ENCODE assay signal across 22 cellular contexts in the genomic region with DNA sequence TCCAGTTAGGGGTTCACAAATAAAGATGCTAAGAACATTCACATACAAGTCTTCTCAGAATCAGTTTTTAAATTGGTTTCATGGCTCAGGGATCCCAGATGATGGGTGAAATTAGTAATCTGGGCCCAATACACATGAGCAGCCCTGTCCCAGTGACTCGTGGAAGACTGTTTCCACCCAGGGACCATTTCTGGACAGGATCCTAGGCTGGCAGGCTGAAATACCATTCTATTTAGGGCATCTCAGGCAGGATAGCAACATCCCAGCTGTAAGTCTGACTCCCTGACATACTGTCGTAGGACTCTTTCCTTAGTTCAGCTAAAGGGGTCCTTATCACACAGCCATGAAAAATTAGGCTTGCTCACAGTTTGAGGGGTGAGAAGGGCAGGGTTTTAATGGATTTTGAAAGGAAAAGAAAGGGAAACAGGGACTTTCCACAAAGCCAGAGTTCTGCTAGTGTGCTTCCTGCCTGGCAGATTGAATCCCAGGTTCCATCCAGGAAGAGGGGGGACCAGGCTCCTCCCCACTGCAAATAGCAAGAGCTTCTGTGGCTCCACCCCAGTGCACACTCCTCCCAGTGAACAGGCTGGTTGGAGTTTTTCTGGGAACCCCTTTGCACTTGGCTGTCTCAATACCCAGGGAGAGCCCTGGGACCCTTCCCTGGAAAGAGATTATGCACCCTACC. TPM values are rescaled to one million over a fixed set of nuclear protein-coding genes. Genes with fewer than 3 reads are reported as not detected.
DNase-seq lines count a peak whose midpoint lies in the region; ATAC-seq, FAIRE-seq and TF ChIP-seq lines count a peak whose summit lies in the region.
"Had no signal": no experiment of that assay in that cellular context is flagged by ENCODE, and none has a peak within 500 bp of the region (broad histone marks: within the 10 kb centered on the region; RNA-seq: fewer than 3 reads in every experiment).

No MANE protein-coding gene starts in this region.

- ATAC-seq in lower lobe of right lung (peak; percentile 25 to 60), GM18502 (IDR thresholded peaks at IDR 0.05; ENCODE audit: poor library complexity, unreplicated experiment) (no peak), GM21737 (IDR thresholded peaks at IDR 0.05; ENCODE audit: unreplicated experiment) (no peak)
- ATAC-seq in activated T-helper 17 cell treated with anti-CD3 and anti-CD28 coated beads, Interleukin-2, amount 50 U/mL, for 72 hours (replicated peaks), result no peak
- ATAC-seq: activated T-cell treated with anti-CD3 and anti-CD28 coated beads, Interleukin-2, amount 50 U/mL, for 4 hours; sciatic nerve had no signal

- H3K27me3 Mint-ChIP-seq in activated T-helper 17 cell treated with anti-CD3 and anti-CD28 coated beads, Interleukin-2, amount 50 U/mL, for 72 hours, result peaks cover 9% of the 10 kb centered on the region

- no peaks in the 10 kb centered on the region for H4K20me1 ChIP-seq in endothelial cell of umbilical vein (replicated peaks; ENCODE audit: control insufficient read depth, extremely low read depth, insufficient read depth, low read length)

- DNase-seq in RPMI7951 (ENCODE audit: low read depth), result peak; percentile 80
- peak; percentile 81 for DNase-seq in endothelial cell of umbilical vein (ENCODE audit: low read depth, low spot score)
- no peak for DNase-seq in lower lobe of right lung
- DNase-seq in tibial artery, result no peak
- no peak for DNase-seq in frontal cortex (ENCODE audit: low spot score in 2 of 2)
- DNase-seq: activated CD4-positive, alpha-beta T cell treated with anti-CD3 and anti-CD28 coated beads, Interleukin-2, amount 50 U/mL, for 4 hours; activated naive CD8-positive, alpha-beta T cell treated with anti-CD3 and anti-CD28 coated beads, Interleukin-2, amount 10 ng/mL, durations not matched to agents 7 days and 5 days; activated T-cell treated with anti-CD3 and anti-CD28 coated beads, Interleukin-2, amount 50 U/mL, for 4 hours; DMS79; islet precursor cell; NCI-H1930; NCI-H510A treated with DMSO at 0.1 percent for 48 hours; stimulated activated CD4-positive, alpha-beta T cell treated with anti-CD3 and anti-CD28 coated beads, Interleukin-4, amount 100 ng/mL, for 24 hours; T1000 had no signal

- H3K27ac Mint-ChIP-seq in activated T-helper 17 cell treated with anti-CD3 and anti-CD28 coated beads, Interleukin-2, amount 50 U/mL, for 72 hours, result no peak overlapping the region
- H3K27ac Mint-ChIP-seq: activated naive CD8-positive, alpha-beta T cell treated with anti-CD3 and anti-CD28 coated beads, Interleukin-2, amount 10 ng/mL, durations not matched to agents 7 days and 5 days had no signal

- no peak for TF ChIP-seq POLR2A in endothelial cell of umbilical vein (IDR thresholded peaks at IDR 0.05; ENCODE audit: low read depth, low read length)

- peaks cover 12% of the 10 kb centered on the region for H3K4me1 ChIP-seq in endothelial cell of umbilical vein (ENCODE audit: control insufficient read depth, extremely low read depth, insufficient read depth, low read length)
- H3K4me1 ChIP-seq in lower lobe of right lung, result peaks cover 8% of the 10 kb centered on the region
- peaks cover 0 to 17% (median 10%) of the 10 kb centered on the region in 4 donors for H3K4me1 ChIP-seq in tibial artery
- H3K4me1 ChIP-seq: SJSA1, thyroid gland had no signal

- BruUV-seq in endothelial cell of umbilical vein (replicated peaks; lab: Mats Ljungman, UMichigan), result no TSS peak

- peak overlapping the region; percentile 76 for H3K27ac ChIP-seq in endothelial cell of umbilical vein (ENCODE audit: insufficient read depth, low read depth, low read length)
- peak overlapping the region; percentile 37 for H3K27ac ChIP-seq in lower lobe of right lung
- H3K27ac ChIP-seq in tibial artery, result peak overlapping the region; percentile 58 to 72
- H3K27ac ChIP-seq: C4-2B, SJSA1 had no signal

- no peaks in the 10 kb centered on the region for H3K36me3 ChIP-seq in endothelial cell of umbilical vein (ENCODE audit: control insufficient read depth in 2 of 2, extremely low read depth in 1 of 2, insufficient read depth in 2 of 2, low read length in 2 of 2)
- H3K36me3 ChIP-seq in lower lobe of right lung, result no peaks in the 10 kb centered on the region
- H3K36me3 ChIP-seq in tibial artery, result no peaks in the 10 kb centered on the region
- H3K36me3 ChIP-seq: SJSA1, thyroid gland had no signal

- H2AFZ ChIP-seq in endothelial cell of umbilical vein (ENCODE audit: low read depth, low read length), result peak overlapping the region; percentile 69

- H3K36me3 Mint-ChIP-seq in activated T-helper 17 cell treated with anti-CD3 and anti-CD28 coated beads, Interleukin-2, amount 50 U/mL, for 72 hours (ENCODE audit: low read depth), result no peaks in the 10 kb centered on the region
- H3K36me3 Mint-ChIP-seq: activated naive CD8-positive, alpha-beta T cell treated with anti-CD3 and anti-CD28 coated beads, Interleukin-2, amount 10 ng/mL, durations not matched to agents 7 days and 5 days had no signal

- H3K9ac ChIP-seq in endothelial cell of umbilical vein (replicated peaks; ENCODE audit: extremely low read depth, insufficient read depth, low read length), result peak overlapping the region; percentile 19

- H3K4me3 Mint-ChIP-seq in activated T-helper 17 cell treated with anti-CD3 and anti-CD28 coated beads, Interleukin-2, amount 50 U/mL, for 72 hours, result no peak overlapping the region
- H3K4me3 Mint-ChIP-seq: activated naive CD8-positive, alpha-beta T cell treated with anti-CD3 and anti-CD28 coated beads, Interleukin-2, amount 10 ng/mL, durations not matched to agents 7 days and 5 days; activated T-cell treated with anti-CD3 and anti-CD28 coated beads, Interleukin-2, amount 50 U/mL, for 4 hours had no signal

- no peaks in the 10 kb centered on the region for H3K9me3 Mint-ChIP-seq in activated T-helper 17 cell treated with anti-CD3 and anti-CD28 coated beads, Interleukin-2, amount 50 U/mL, for 72 hours

- H3K4me2 ChIP-seq in endothelial cell of umbilical vein (ENCODE audit: insufficient read depth, low read length), result no peak overlapping the region

- H3K9me3 ChIP-seq in endothelial cell of umbilical vein (replicated peaks; ENCODE audit: control insufficient read depth, insufficient read depth, low read length) (no peaks in the 10 kb centered on the region), lower lobe of right lung (no peaks in the 10 kb centered on the region), tibial artery (peaks cover 0 to 8% (median 0%) of the 10 kb centered on the region in 3 donors)
- H3K9me3 ChIP-seq: SJSA1, thyroid gland had no signal

- no peak overlapping the region for H3K4me3 ChIP-seq in endothelial cell of umbilical vein (replicated peaks in 1 of 3; ENCODE audit: insufficient read depth in 1 of 3, low read depth in 1 of 3, low read length in 3 of 3)
- no peak overlapping the region for H3K4me3 ChIP-seq in lower lobe of right lung
- H3K4me3 ChIP-seq in tibial artery, result no peak overlapping the region
- H3K4me3 ChIP-seq: SJSA1, thyroid gland had no signal

- peak; percentile 77 for FAIRE-seq in endothelial cell of umbilical vein (lab: Jason Lieb, UNC)
- FAIRE-seq in frontal cortex (lab: Jason Lieb, UNC), result no peak

- no peaks in the 10 kb centered on the region for H3K79me2 ChIP-seq in endothelial cell of umbilical vein (ENCODE audit: control insufficient read depth, insufficient read depth, low read length)

- H3K27me3 ChIP-seq in endothelial cell of umbilical vein (ENCODE audit: control insufficient read depth in 2 of 2, insufficient read depth in 2 of 2, low read length in 2 of 2), result no peaks in the 10 kb centered on the region
- H3K27me3 ChIP-seq in lower lobe of right lung (ENCODE audit: low read depth), result no peaks in the 10 kb centered on the region
- no peaks in the 10 kb centered on the region for H3K27me3 ChIP-seq in tibial artery
- H3K27me3 ChIP-seq: SJSA1, thyroid gland had no signal

- dilution Hi-C loops in endothelial cell of umbilical vein (cut with MboI; ENCODE audit: extremely low pct_ligation_motif_present, low sequenced_read_pairs), result no loop called here

- no peaks in the 10 kb centered on the region for H3K9me1 ChIP-seq in endothelial cell of umbilical vein (replicated peaks; ENCODE audit: control insufficient read depth, extremely low read depth, insufficient read depth, low read length)

- intact Hi-C loops in endothelial cell of umbilical vein (cut with micrococcal nuclease) (no loop called here), lower lobe of right lung (cut with DNase I) (no loop called here), tibial artery (cut with DNase I; ENCODE audit: low total_unique reads) (no loop called here)

- CTCF ChIA-PET in endothelial cell of umbilical vein (lab: Charles Lee), result interaction anchor here (1.7 kb wide), 1 partner anchor 97 kb away, joined by 3 read pairs; no protein-coding TSS in a partner anchor

- POLR2A ChIA-PET in endothelial cell of umbilical vein (lab: Charles Lee), result no interaction called here

- TF ChIP-seq CTCF in endothelial cell of umbilical vein (IDR thresholded peaks at IDR 0.05; ENCODE audit: extremely low read depth in 1 of 2, insufficient read depth in 1 of 2, low read depth in 1 of 2, low read length in 2 of 2), result no peak
- no peak for TF ChIP-seq CTCF in lower lobe of right lung (IDR thresholded peaks at IDR 0.05)
- no peak for TF ChIP-seq CTCF in tibial artery (IDR thresholded peaks at IDR 0.05)

- no peaks in the 10 kb centered on the region for H3K4me1 Mint-ChIP-seq in activated T-helper 17 cell treated with anti-CD3 and anti-CD28 coated beads, Interleukin-2, amount 50 U/mL, for 72 hours
- H3K4me1 Mint-ChIP-seq: activated naive CD8-positive, alpha-beta T cell treated with anti-CD3 and anti-CD28 coated beads, Interleukin-2, amount 10 ng/mL, durations not matched to agents 7 days and 5 days had no signal

RNA-seq across cellular contexts. Expression of a gene that starts 41.3 kb away (rescaled TPM):
- 1.5 and 1.6 TPM in 2 replicates for total RNA-seq in RPMI7951 (2014; rRNA removed; shearing (Covaris generic))
- total RNA-seq in endothelial cell of umbilical vein (not detected in 2 replicates), lower lobe of right lung (not detected), frontal cortex (not detected)
- 0.40 and 0.41 TPM in 2 replicates for polyA plus RNA-seq in endothelial cell of umbilical vein
- 0.08 and 0.17 TPM in 2 replicates for polyA plus RNA-seq in endothelial cell of umbilical vein (2011; cell fraction: cytosol; rRNA removed)
- 0.28 and 0.66 TPM in 2 replicates for polyA plus RNA-seq in endothelial cell of umbilical vein (2011; cell fraction: nucleus; rRNA removed)
- not detected in 2 replicates for polyA plus RNA-seq in endothelial cell of umbilical vein (2012)
- 0.36 and 0.45 TPM in 2 replicates for polyA minus RNA-seq in endothelial cell of umbilical vein
- not detected for polyA minus RNA-seq in endothelial cell of umbilical vein (2011; cell fraction: cytosol; rRNA and poly(A)+ RNA removed)
- polyA minus RNA-seq in endothelial cell of umbilical vein (2011; cell fraction: nucleus; rRNA and poly(A)+ RNA removed), result not detected in 2 replicates
- total RNA-seq in activated T-helper 17 cell treated with anti-CD3 and anti-CD28 coated beads, Interleukin-2, amount 50 U/mL, for 72 hours, result not detected
- total RNA-seq: activated naive CD8-positive, alpha-beta T cell treated with anti-CD3 and anti-CD28 coated beads, Interleukin-2, amount 10 ng/mL, durations not matched to agents 7 days and 5 days; activated T-cell treated with anti-CD3 and anti-CD28 coated beads, Interleukin-2, amount 50 U/mL, for 4 hours; sciatic nerve; SJSA1; thyroid gland had no signal
- polyA plus RNA-seq: neural cell had no signal

RNA-seq across cellular contexts. Expression of a gene that starts 50.8 kb away (rescaled TPM):
- total RNA-seq in RPMI7951 (2014; rRNA removed; shearing (Covaris generic)), result 186 and 215 TPM in 2 replicates
- 0.67 and 3.8 TPM in 2 replicates for total RNA-seq in endothelial cell of umbilical vein
- polyA plus RNA-seq in endothelial cell of umbilical vein, result 4.7 and 5.2 TPM in 2 replicates
- 1.6 and 2.3 TPM in 2 replicates for polyA plus RNA-seq in endothelial cell of umbilical vein (2011; cell fraction: cytosol; rRNA removed)
- polyA plus RNA-seq in endothelial cell of umbilical vein (2011; cell fraction: nucleus; rRNA removed), result 11.5 and 12.7 TPM in 2 replicates
- polyA plus RNA-seq in endothelial cell of umbilical vein (2012), result 0.11 and 0.30 TPM in 2 replicates
- polyA minus RNA-seq in endothelial cell of umbilical vein, result 5.8 and 6.5 TPM in 2 replicates
- not detected for polyA minus RNA-seq in endothelial cell of umbilical vein (2011; cell fraction: cytosol; rRNA and poly(A)+ RNA removed)
- polyA minus RNA-seq in endothelial cell of umbilical vein (2011; cell fraction: nucleus; rRNA and poly(A)+ RNA removed), result 4.2 and 5.0 TPM in 2 replicates
- 212 TPM for total RNA-seq in lower lobe of right lung
- total RNA-seq in activated T-helper 17 cell treated with anti-CD3 and anti-CD28 coated beads, Interleukin-2, amount 50 U/mL, for 72 hours, result 10 to 100 TPM in 1 of 2 donors, 1 to 10 TPM in 1; 1.9 to 12.1 TPM
- 0.41 TPM for total RNA-seq in frontal cortex
- total RNA-seq: SJSA1 had no signal

Comparison
In these comparisons a context has a peak if more than half of its experiments do, and no peak if none do; other contexts are left out.
1. DNase-seq: peak in RPMI7951 (single experiment) and endothelial cell of umbilical vein (single experiment); none in lower lobe of right lung (single experiment), tibial artery (0 of 2) and frontal cortex (0 of 2).
2. ATAC-seq: peak in lower lobe of right lung (2 of 2); none in activated T-helper 17 cell treated with anti-CD3 and anti-CD28 coated beads, Interleukin-2, amount 50 U/mL, for 72 hours (single experiment), GM18502 (single experiment) and GM21737 (single experiment).
3. RNA of a gene that starts 50.8 kb away (total RNA-seq): 212 TPM in lower lobe of right lung (single experiment) and 186 to 215 TPM in RPMI7951; 1.9 to 12.1 TPM in activated T-helper 17 cell treated with anti-CD3 and anti-CD28 coated beads, Interleukin-2, amount 50 U/mL, for 72 hours, 0.67 to 3.8 TPM in endothelial cell of umbilical vein and 0.41 TPM in frontal cortex (single experiment); every median in the first group is over 10 times any median in the second.
4. Peak in every context shown above with its lines, with median percentiles within 50 percentile points of each other: H3K27ac ChIP-seq.